Comparison of ENCODE assay signal across 14 cellular contexts in genomic region chr3:40691598-40691905, GRCh38.
A peak's percentile ranks its signal among the peaks of the same experiment; 100 is the strongest.
DNase-seq lines count a peak whose midpoint lies in the region; ATAC-seq and TF ChIP-seq lines count a peak whose summit lies in the region.
"Had no signal": no experiment of that assay in that cellular context is flagged by ENCODE, and none has a peak within 500 bp of the region (broad histone marks: within the 10 kb centered on the region; RNA-seq: fewer than 3 reads in every experiment).

No MANE protein-coding gene starts in this region.

- no peak overlapping the region for H3K56ac ChIP-seq in H9 (ENCODE audit: insufficient read length, low read depth, low read length)

- DNase-seq in SJCRH30 (peak; percentile 20 to 49), esophagus squamous epithelium (lab: John Stamatoyannopoulos, UW) (no peak), mesothelial cell of epicardium (ENCODE audit: low spot score in 2 of 2, unreplicated experiment in 2 of 2) (no peak), upper lobe of right lung (no peak), DMS79 (lab: John Stamatoyannopoulos, UW) (no peak), H9 (no peak), DMS153 treated with DMSO at 0.1 percent for 48 hours (lab: John Stamatoyannopoulos, UW; ENCODE audit: unreplicated experiment) (no peak)
- DNase-seq: activated CD8-positive, alpha-beta memory T cell treated with anti-CD3 and anti-CD28 coated beads, Interleukin-2, amount 50 U/mL, for 4 hours; activated naive CD8-positive, alpha-beta T cell treated with anti-CD3 and anti-CD28 coated beads for 36 hours; CD8-positive, alpha-beta memory T cell; GF-D8; stimulated activated CD4-positive, alpha-beta T cell treated with anti-CD3 and anti-CD28 coated beads, Interleukin-2, amount 100 ng/mL, for 48 hours had no signal

- no peak overlapping the region for H3K18ac ChIP-seq in H9 (ENCODE audit: insufficient read length, low read depth, low read length)

- H3K4me1 ChIP-seq in SJCRH30 (no peaks in the 10 kb centered on the region), esophagus squamous epithelium (peaks cover 12 to 49% (median 20%) of the 10 kb centered on the region in 3 donors), upper lobe of right lung (peaks cover 36% of the 10 kb centered on the region), H9 (ENCODE audit: insufficient read depth, low read length) (no peaks in the 10 kb centered on the region)
- H3K4me1 ChIP-seq: psoas muscle had no signal

- no peak for TF ChIP-seq POLR2A in esophagus squamous epithelium (IDR thresholded peaks at IDR 0.05)

- WGBS in esophagus squamous epithelium, 2 donors: 50% methylated on average over 1 of the region's 1 CpG; no CpG with 5 or more reads in 1 of the 2 donors
- WGBS in H9 (ENCODE audit: extremely low coverage, insufficient read length, low lambda C conversion rate): no CpG with 5 or more reads among the region's 1 CpG

- H3K4me2 ChIP-seq in H9 (ENCODE audit: insufficient read depth, insufficient read length, low read length): no peak overlapping the region

- no peak overlapping the region for H3K23ac ChIP-seq in H9 (ENCODE audit: insufficient read length, low read depth, low read length)

- intact Hi-C loops in esophagus squamous epithelium (cut with DNase I): no loop called here
- intact Hi-C loops in upper lobe of right lung (cut with DNase I): no loop called here

- H3K27me3 ChIP-seq in SJCRH30: no peaks in the 10 kb centered on the region
- no peaks in the 10 kb centered on the region for H3K27me3 ChIP-seq in esophagus squamous epithelium
- H3K27me3 ChIP-seq in upper lobe of right lung: no peaks in the 10 kb centered on the region
- H3K27me3 ChIP-seq in H9 (ENCODE audit: insufficient read depth, low read length): no peaks in the 10 kb centered on the region

- H4K91ac ChIP-seq in H9 (ENCODE audit: insufficient read length, low read depth, low read length): no peak overlapping the region

- H3K36me3 ChIP-seq in SJCRH30 (no peaks in the 10 kb centered on the region), esophagus squamous epithelium (no peaks in the 10 kb centered on the region), upper lobe of right lung (no peaks in the 10 kb centered on the region)

- H3K9me3 Mint-ChIP-seq in mesothelial cell of epicardium (peaks cover under 1% of the 10 kb centered on the region), H9 (no peaks in the 10 kb centered on the region)
- H3K9me3 Mint-ChIP-seq: activated naive CD8-positive, alpha-beta T cell treated with anti-CD3 and anti-CD28 coated beads for 36 hours; CD8-positive, alpha-beta memory T cell; stimulated activated effector memory CD8-positive, alpha-beta T cell treated with anti-CD3 and anti-CD28 coated beads, Interleukin-12 subunit alpha, Interleukin-12 subunit beta, amount 100 ng/mL, for 72 hours had no signal

- no peak overlapping the region for H3K4ac ChIP-seq in H9 (ENCODE audit: low read depth, low read length)

- H3K4me3 ChIP-seq in SJCRH30 (no peak overlapping the region), esophagus squamous epithelium (no peak overlapping the region), upper lobe of right lung (no peak overlapping the region)
- H3K4me3 ChIP-seq: psoas muscle had no signal

- TF ChIP-seq CTCF in esophagus squamous epithelium (IDR thresholded peaks at IDR 0.05): no peak
- TF ChIP-seq CTCF in mesothelial cell of epicardium (IDR thresholded peaks at IDR 0.05; ENCODE audit: unreplicated experiment): no peak
- no peak for TF ChIP-seq CTCF in upper lobe of right lung (IDR thresholded peaks at IDR 0.05)
- no peak for TF ChIP-seq CTCF in H9 (conservative IDR thresholded peaks at IDR 0.05)

- peak overlapping the region; percentile 90 for H3K27ac Mint-ChIP-seq in mesothelial cell of epicardium
- H3K27ac Mint-ChIP-seq in H9: no peak overlapping the region
- H3K27ac Mint-ChIP-seq: activated naive CD8-positive, alpha-beta T cell treated with anti-CD3 and anti-CD28 coated beads for 36 hours; CD8-positive, alpha-beta memory T cell; stimulated activated effector memory CD8-positive, alpha-beta T cell treated with anti-CD3 and anti-CD28 coated beads, Interleukin-12 subunit alpha, Interleukin-12 subunit beta, amount 100 ng/mL, for 72 hours had no signal

- H4K8ac ChIP-seq in H9 (replicated peaks; ENCODE audit: insufficient read length, low read depth, low read length): no peak overlapping the region

- no peak overlapping the region for H2AFZ ChIP-seq in H9 (ENCODE audit: low read length)

- no peak overlapping the region for H3T11ph ChIP-seq in H9 (ENCODE audit: low read length)

- no peak for ATAC-seq in upper lobe of right lung
- ATAC-seq: stimulated activated effector memory CD8-positive, alpha-beta T cell treated with anti-CD3 and anti-CD28 coated beads, Interleukin-12 subunit alpha, Interleukin-12 subunit beta, amount 100 ng/mL, for 72 hours had no signal

- no peak overlapping the region for H3K14ac ChIP-seq in H9 (ENCODE audit: insufficient read depth, low read length)

- H2BK12ac ChIP-seq in H9 (ENCODE audit: insufficient read length, low read depth, low read length): no peak overlapping the region

- no peak overlapping the region for H2BK15ac ChIP-seq in H9 (ENCODE audit: low read depth, low read length)

- H3K9me3 ChIP-seq in SJCRH30 (replicated peaks) (no peaks in the 10 kb centered on the region), esophagus squamous epithelium (no peaks in the 10 kb centered on the region), upper lobe of right lung (no peaks in the 10 kb centered on the region), H9 (ENCODE audit: control insufficient read depth, low read depth, low read length) (no peaks in the 10 kb centered on the region)
- H3K9me3 ChIP-seq: psoas muscle had no signal

- H3K27ac ChIP-seq in SJCRH30 (no peak overlapping the region), esophagus squamous epithelium (peak overlapping the region in 3 of 4 donors; percentile 59 to 71 (median 69)), upper lobe of right lung (peak overlapping the region; percentile 34), H9 (ENCODE audit: insufficient read length, low read depth, low read length) (no peak overlapping the region)
- H3K27ac ChIP-seq: psoas muscle had no signal

- no peak overlapping the region for H3K9ac ChIP-seq in H9 (ENCODE audit: extremely low read depth, insufficient read length, low read length)

- no peaks in the 10 kb centered on the region for H3K79me1 ChIP-seq in H9 (ENCODE audit: insufficient read depth, low read depth, low read length, poor library complexity, severe bottlenecking)

- H3K4me3 Mint-ChIP-seq in mesothelial cell of epicardium: no peak overlapping the region
- no peak overlapping the region for H3K4me3 Mint-ChIP-seq in H9
- H3K4me3 Mint-ChIP-seq: activated naive CD8-positive, alpha-beta T cell treated with anti-CD3 and anti-CD28 coated beads for 36 hours; CD8-positive, alpha-beta memory T cell; stimulated activated effector memory CD8-positive, alpha-beta T cell treated with anti-CD3 and anti-CD28 coated beads, Interleukin-12 subunit alpha, Interleukin-12 subunit beta, amount 100 ng/mL, for 72 hours had no signal

- no peak overlapping the region for H2BK20ac ChIP-seq in H9 (ENCODE audit: low read depth, low read length, poor library complexity, severe bottlenecking)

- H2AK5ac ChIP-seq in H9 (ENCODE audit: insufficient read length, low read length): no peak overlapping the region

- no peak overlapping the region for H2BK120ac ChIP-seq in H9 (ENCODE audit: low read depth, low read length, poor library complexity, severe bottlenecking)

- H2BK5ac ChIP-seq in H9 (ENCODE audit: insufficient read length, low read length): no peak overlapping the region

- no peaks in the 10 kb centered on the region for H3K79me2 ChIP-seq in H9 (ENCODE audit: insufficient read depth, low read length)

- no peak overlapping the region for H4K5ac ChIP-seq in H9 (ENCODE audit: insufficient read length, low read depth, low read length)

- H4K20me1 ChIP-seq in H9 (ENCODE audit: control insufficient read depth, insufficient read depth, insufficient read length): no peaks in the 10 kb centered on the region

- no peaks in the 10 kb centered on the region for H3K23me2 ChIP-seq in H9 (ENCODE audit: insufficient read length, low read depth, low read length, poor library complexity, severe bottlenecking)

- H3K27me3 Mint-ChIP-seq in mesothelial cell of epicardium (ENCODE audit: low read depth): no peaks in the 10 kb centered on the region
- no peaks in the 10 kb centered on the region; the same call in 1 of the 2 replicates for H3K27me3 Mint-ChIP-seq in H9 (ENCODE audit: low read depth)

- H3K4me1 Mint-ChIP-seq in mesothelial cell of epicardium: peaks cover 49% of the 10 kb centered on the region
- peaks cover 3 to 6% of the 10 kb centered on the region in 2 experiments; a peak in 1 of 4 replicates for H3K4me1 Mint-ChIP-seq in H9
- H3K4me1 Mint-ChIP-seq: activated naive CD8-positive, alpha-beta T cell treated with anti-CD3 and anti-CD28 coated beads for 36 hours; CD8-positive, alpha-beta memory T cell; stimulated activated effector memory CD8-positive, alpha-beta T cell treated with anti-CD3 and anti-CD28 coated beads, Interleukin-12 subunit alpha, Interleukin-12 subunit beta, amount 100 ng/mL, for 72 hours had no signal

- H3K36me3 Mint-ChIP-seq in mesothelial cell of epicardium (no peaks in the 10 kb centered on the region), H9 (ENCODE audit: insufficient read depth in 1 of 3, low read depth in 3 of 3) (no peaks in the 10 kb centered on the region)
- H3K36me3 Mint-ChIP-seq: activated naive CD8-positive, alpha-beta T cell treated with anti-CD3 and anti-CD28 coated beads for 36 hours; CD8-positive, alpha-beta memory T cell; stimulated activated effector memory CD8-positive, alpha-beta T cell treated with anti-CD3 and anti-CD28 coated beads, Interleukin-12 subunit alpha, Interleukin-12 subunit beta, amount 100 ng/mL, for 72 hours had no signal

Comparison
In these comparisons a context has a peak if more than half of its experiments do, and no peak if none do; other contexts are left out.
1. DNase-seq: peak in SJCRH30 (2 of 2); none in esophagus squamous epithelium (single experiment), mesothelial cell of epicardium (0 of 2), upper lobe of right lung (single experiment), DMS79 (single experiment), H9 (single experiment) and DMS153 treated with DMSO at 0.1 percent for 48 hours (single experiment).
2. H3K27ac ChIP-seq: peak in esophagus squamous epithelium (3 of 4) and upper lobe of right lung (single experiment); none in SJCRH30 (single experiment) and H9 (single experiment).